In the genomic region with DNA sequence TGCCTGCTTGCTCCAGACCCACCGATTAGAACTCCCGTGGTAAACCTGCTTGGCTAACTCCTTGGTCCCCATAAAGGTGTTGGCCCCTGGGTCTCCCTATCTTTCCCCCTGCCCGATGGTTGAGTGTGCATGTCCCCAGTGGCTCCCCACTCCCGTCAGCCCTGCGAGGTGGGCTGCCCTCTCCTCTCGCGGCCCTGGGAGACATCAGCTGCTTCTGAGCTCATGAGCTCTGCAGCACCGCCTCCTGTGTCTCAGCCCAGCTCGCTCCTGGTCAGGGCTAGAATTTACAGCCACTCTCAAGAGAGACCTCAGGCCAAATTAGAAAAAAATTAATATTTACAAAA, we compare ENCODE assay signal across 1 cellular context.
TF ChIP-seq lines count a peak whose summit lies in the region.

No MANE protein-coding gene starts in this region.

TF ChIP-seq in K562, 482 proteins besides CTCF, POLR2A, EP300 and RAD21:
- TF ChIP-seq, protein P1, sequence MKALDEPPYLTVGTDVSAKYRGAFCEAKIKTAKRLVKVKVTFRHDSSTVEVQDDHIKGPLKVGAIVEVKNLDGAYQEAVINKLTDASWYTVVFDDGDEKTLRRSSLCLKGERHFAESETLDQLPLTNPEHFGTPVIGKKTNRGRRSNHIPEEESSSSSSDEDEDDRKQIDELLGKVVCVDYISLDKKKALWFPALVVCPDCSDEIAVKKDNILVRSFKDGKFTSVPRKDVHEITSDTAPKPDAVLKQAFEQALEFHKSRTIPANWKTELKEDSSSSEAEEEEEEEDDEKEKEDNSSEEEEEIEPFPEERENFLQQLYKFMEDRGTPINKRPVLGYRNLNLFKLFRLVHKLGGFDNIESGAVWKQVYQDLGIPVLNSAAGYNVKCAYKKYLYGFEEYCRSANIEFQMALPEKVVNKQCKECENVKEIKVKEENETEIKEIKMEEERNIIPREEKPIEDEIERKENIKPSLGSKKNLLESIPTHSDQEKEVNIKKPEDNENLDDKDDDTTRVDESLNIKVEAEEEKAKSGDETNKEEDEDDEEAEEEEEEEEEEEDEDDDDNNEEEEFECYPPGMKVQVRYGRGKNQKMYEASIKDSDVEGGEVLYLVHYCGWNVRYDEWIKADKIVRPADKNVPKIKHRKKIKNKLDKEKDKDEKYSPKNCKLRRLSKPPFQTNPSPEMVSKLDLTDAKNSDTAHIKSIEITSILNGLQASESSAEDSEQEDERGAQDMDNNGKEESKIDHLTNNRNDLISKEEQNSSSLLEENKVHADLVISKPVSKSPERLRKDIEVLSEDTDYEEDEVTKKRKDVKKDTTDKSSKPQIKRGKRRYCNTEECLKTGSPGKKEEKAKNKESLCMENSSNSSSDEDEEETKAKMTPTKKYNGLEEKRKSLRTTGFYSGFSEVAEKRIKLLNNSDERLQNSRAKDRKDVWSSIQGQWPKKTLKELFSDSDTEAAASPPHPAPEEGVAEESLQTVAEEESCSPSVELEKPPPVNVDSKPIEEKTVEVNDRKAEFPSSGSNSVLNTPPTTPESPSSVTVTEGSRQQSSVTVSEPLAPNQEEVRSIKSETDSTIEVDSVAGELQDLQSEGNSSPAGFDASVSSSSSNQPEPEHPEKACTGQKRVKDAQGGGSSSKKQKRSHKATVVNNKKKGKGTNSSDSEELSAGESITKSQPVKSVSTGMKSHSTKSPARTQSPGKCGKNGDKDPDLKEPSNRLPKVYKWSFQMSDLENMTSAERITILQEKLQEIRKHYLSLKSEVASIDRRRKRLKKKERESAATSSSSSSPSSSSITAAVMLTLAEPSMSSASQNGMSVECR (CRISPR knock-in tag; IDR thresholded peaks at IDR 0.05): no peak
- TF ChIP-seq, protein P2, sequence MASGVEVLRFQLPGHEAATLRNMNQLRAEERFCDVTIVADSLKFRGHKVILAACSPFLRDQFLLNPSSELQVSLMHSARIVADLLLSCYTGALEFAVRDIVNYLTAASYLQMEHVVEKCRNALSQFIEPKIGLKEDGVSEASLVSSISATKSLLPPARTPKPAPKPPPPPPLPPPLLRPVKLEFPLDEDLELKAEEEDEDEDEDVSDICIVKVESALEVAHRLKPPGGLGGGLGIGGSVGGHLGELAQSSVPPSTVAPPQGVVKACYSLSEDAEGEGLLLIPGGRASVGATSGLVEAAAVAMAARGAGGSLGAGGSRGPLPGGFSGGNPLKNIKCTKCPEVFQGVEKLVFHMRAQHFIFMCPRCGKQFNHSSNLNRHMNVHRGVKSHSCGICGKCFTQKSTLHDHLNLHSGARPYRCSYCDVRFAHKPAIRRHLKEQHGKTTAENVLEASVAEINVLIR (CRISPR knock-in tag; IDR thresholded peaks at IDR 0.05): no peak
- TF ChIP-seq CHCHD3 (CRISPR knock-in tag; IDR thresholded peaks at IDR 0.05) (no peak), NCOA6 (IDR thresholded peaks at IDR 0.05) (no peak), ZNF41 (CRISPR knock-in tag; conservative IDR thresholded peaks at IDR 0.05) (no peak), ZNF551 (CRISPR knock-in tag; IDR thresholded peaks at IDR 0.05) (no peak)
